In the genomic region with DNA sequence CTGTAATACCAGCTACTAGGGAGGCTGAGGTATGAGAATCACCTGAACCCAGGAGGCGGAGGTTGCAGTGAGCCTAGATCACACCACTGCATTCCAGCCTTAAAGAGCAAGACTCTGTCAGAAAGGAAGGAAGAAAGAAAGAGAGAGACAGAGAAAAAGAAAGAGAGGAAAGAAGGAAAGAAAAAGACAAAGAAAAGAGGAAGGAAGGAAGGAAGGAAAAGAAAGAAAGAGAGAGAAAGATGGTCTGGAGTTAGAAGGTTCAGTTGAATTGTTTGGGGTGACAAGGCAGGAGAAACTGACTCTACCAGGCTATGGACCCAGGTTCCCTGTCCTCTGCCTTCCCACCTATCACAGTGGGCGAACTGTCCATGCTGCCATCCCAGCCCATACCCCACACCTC, we compare ENCODE assay signal across 21 cellular contexts. TPM values are rescaled to one million over a fixed set of nuclear protein-coding genes. Genes with fewer than 3 reads are reported as not detected.
DNase-seq lines count a peak whose midpoint lies in the region; ATAC-seq, FAIRE-seq and TF ChIP-seq lines count a peak whose summit lies in the region.
"Had no signal": no experiment of that assay in that cellular context is flagged by ENCODE, and none has a peak within 500 bp of the region (broad histone marks: within the 10 kb centered on the region; RNA-seq: fewer than 3 reads in every experiment).

No MANE protein-coding gene starts in this region.

- peaks cover 16% of the 10 kb centered on the region for H3K27me3 Mint-ChIP-seq in activated naive CD8-positive, alpha-beta T cell treated with anti-CD3 and anti-CD28 coated beads, Interleukin-2, amount 10 ng/mL, durations not matched to agents 7 days and 5 days
- H3K27me3 Mint-ChIP-seq in activated naive CD8-positive, alpha-beta T cell treated with anti-CD3 and anti-CD28 coated beads for 36 hours: peaks cover 11% of the 10 kb centered on the region
- H3K27me3 Mint-ChIP-seq in CD8-positive, alpha-beta memory T cell: peaks cover 5 to 12% of the 10 kb centered on the region in 2 donors
- H3K27me3 Mint-ChIP-seq in activated naive CD8-positive, alpha-beta T cell treated with anti-CD3 and anti-CD28 coated beads, Interleukin-2, amount 50 U/mL, for 24 hours: peaks cover 2% of the 10 kb centered on the region

- peak overlapping the region; percentile 13 for H3K4me3 Mint-ChIP-seq in activated naive CD8-positive, alpha-beta T cell treated with anti-CD3 and anti-CD28 coated beads, Interleukin-2, amount 10 ng/mL, durations not matched to agents 7 days and 5 days
- no peak overlapping the region for H3K4me3 Mint-ChIP-seq in activated naive CD8-positive, alpha-beta T cell treated with anti-CD3 and anti-CD28 coated beads for 36 hours
- peak overlapping the region in 4 of 7 donors; percentile 26 to 88 (median 46) for H3K4me3 Mint-ChIP-seq in CD8-positive, alpha-beta memory T cell
- no peak overlapping the region for H3K4me3 Mint-ChIP-seq in activated naive CD8-positive, alpha-beta T cell treated with anti-CD3 and anti-CD28 coated beads, Interleukin-2, amount 50 U/mL, for 24 hours

- H3K27me3 ChIP-seq in CD8-positive, alpha-beta memory T cell (ENCODE audit: insufficient read depth, low read length, poor library complexity, severe bottlenecking): no peaks in the 10 kb centered on the region
- peaks cover 2% of the 10 kb centered on the region for H3K27me3 ChIP-seq in osteoblast (ENCODE audit: insufficient read depth, low read length)
- H3K27me3 ChIP-seq: SJCRH30 had no signal

- no peak overlapping the region for H3K27ac Mint-ChIP-seq in activated naive CD8-positive, alpha-beta T cell treated with anti-CD3 and anti-CD28 coated beads, Interleukin-2, amount 10 ng/mL, durations not matched to agents 7 days and 5 days
- H3K27ac Mint-ChIP-seq in activated naive CD8-positive, alpha-beta T cell treated with anti-CD3 and anti-CD28 coated beads for 36 hours: no peak overlapping the region
- H3K27ac Mint-ChIP-seq in CD8-positive, alpha-beta memory T cell: peak overlapping the region in 1 of 8 donors; percentile 84
- peak overlapping the region; percentile 68 for H3K27ac Mint-ChIP-seq in activated naive CD8-positive, alpha-beta T cell treated with anti-CD3 and anti-CD28 coated beads, Interleukin-2, amount 50 U/mL, for 24 hours
- H3K27ac Mint-ChIP-seq: CD4-positive, CD25-positive, alpha-beta regulatory T cell had no signal

- peaks cover 23% of the 10 kb centered on the region for H3K4me1 Mint-ChIP-seq in activated naive CD8-positive, alpha-beta T cell treated with anti-CD3 and anti-CD28 coated beads, Interleukin-2, amount 10 ng/mL, durations not matched to agents 7 days and 5 days
- peaks cover 27% of the 10 kb centered on the region for H3K4me1 Mint-ChIP-seq in activated naive CD8-positive, alpha-beta T cell treated with anti-CD3 and anti-CD28 coated beads for 36 hours
- H3K4me1 Mint-ChIP-seq in CD8-positive, alpha-beta memory T cell: peaks cover 19 to 29% (median 26%) of the 10 kb centered on the region in 3 donors
- peaks cover 32% of the 10 kb centered on the region for H3K4me1 Mint-ChIP-seq in activated naive CD8-positive, alpha-beta T cell treated with anti-CD3 and anti-CD28 coated beads, Interleukin-2, amount 50 U/mL, for 24 hours

- POLR2A ChIA-PET in activated naive CD8-positive, alpha-beta T cell treated with anti-CD3 and anti-CD28 coated beads, Interleukin-2, amount 10 ng/mL, durations not matched to agents 7 days and 5 days (lab: Charles Lee): interaction anchor here (1.1 kb wide), 1 partner anchor 98 kb away, joined by 3 read pairs; no protein-coding TSS in a partner anchor
- POLR2A ChIA-PET in CD8-positive, alpha-beta memory T cell (lab: Charles Lee): no interaction called here

- no peak overlapping the region for H2AFZ ChIP-seq in osteoblast (ENCODE audit: low read length)
- H2AFZ ChIP-seq: GM23248 had no signal

- H3K4me2 ChIP-seq in osteoblast (ENCODE audit: insufficient read depth, low read length): no peak overlapping the region

- ATAC-seq in activated naive CD8-positive, alpha-beta T cell treated with anti-CD3 and anti-CD28 coated beads, Interleukin-2, amount 10 ng/mL, durations not matched to agents 7 days and 5 days (ENCODE audit: low read depth): no peak
- ATAC-seq in activated naive CD8-positive, alpha-beta T cell treated with anti-CD3 and anti-CD28 coated beads, Interleukin-2, amount 50 U/mL, for 24 hours: no peak

- no peak overlapping the region for H3K4me3 ChIP-seq in CD8-positive, alpha-beta memory T cell (ENCODE audit: low read length)
- H3K4me3 ChIP-seq in osteoblast (ENCODE audit: insufficient read depth, low read length): no peak overlapping the region
- H3K4me3 ChIP-seq: GM23248, HAP-1, SJCRH30 had no signal

- CTCF ChIA-PET in CD8-positive, alpha-beta memory T cell (lab: Charles Lee): interaction anchor here (8.0 kb wide), 1 partner anchor 97 kb away, joined by 280 read pairs; no protein-coding TSS in a partner anchor

- no peaks in the 10 kb centered on the region for H3K36me3 ChIP-seq in CD8-positive, alpha-beta memory T cell (ENCODE audit: insufficient read depth, low read length)
- H3K36me3 ChIP-seq in osteoblast (ENCODE audit: insufficient read depth, low read length): no peaks in the 10 kb centered on the region
- H3K36me3 ChIP-seq: HAP-1, SJCRH30 had no signal

- H3K36me3 Mint-ChIP-seq in activated naive CD8-positive, alpha-beta T cell treated with anti-CD3 and anti-CD28 coated beads, Interleukin-2, amount 10 ng/mL, durations not matched to agents 7 days and 5 days: no peaks in the 10 kb centered on the region
- H3K36me3 Mint-ChIP-seq in activated naive CD8-positive, alpha-beta T cell treated with anti-CD3 and anti-CD28 coated beads for 36 hours: no peaks in the 10 kb centered on the region
- peaks cover 0 to 1% (median 0%) of the 10 kb centered on the region in 3 donors for H3K36me3 Mint-ChIP-seq in CD8-positive, alpha-beta memory T cell
- no peaks in the 10 kb centered on the region for H3K36me3 Mint-ChIP-seq in activated naive CD8-positive, alpha-beta T cell treated with anti-CD3 and anti-CD28 coated beads, Interleukin-2, amount 50 U/mL, for 24 hours (ENCODE audit: low read depth)

- TF ChIP-seq CTCF in osteoblast (IDR thresholded peaks at IDR 0.05; ENCODE audit: extremely low read depth, low read depth, low read length): no peak

- no peaks in the 10 kb centered on the region for H3K9me3 ChIP-seq in CD8-positive, alpha-beta memory T cell (ENCODE audit: low read length)
- no peaks in the 10 kb centered on the region for H3K9me3 ChIP-seq in osteoblast (ENCODE audit: low read depth, low read length)
- H3K9me3 ChIP-seq: HAP-1, SJCRH30 had no signal

- no peak for FAIRE-seq in urothelium cell line (lab: Jason Lieb, UNC)
- FAIRE-seq: A204.1, GM12892, RCC 7860 had no signal

- DNase-seq in activated naive CD8-positive, alpha-beta T cell treated with anti-CD3 and anti-CD28 coated beads, Interleukin-2, amount 10 ng/mL, durations not matched to agents 7 days and 5 days: no peak
- DNase-seq in activated naive CD8-positive, alpha-beta T cell treated with anti-CD3 and anti-CD28 coated beads for 36 hours: no peak
- DNase-seq in CD8-positive, alpha-beta memory T cell: no peak
- no peak for DNase-seq in activated naive CD8-positive, alpha-beta T cell treated with anti-CD3 and anti-CD28 coated beads, Interleukin-2, amount 50 U/mL, for 24 hours
- DNase-seq in osteoblast (ENCODE audit: insufficient read length, low spot score, missing footprints) (peak; percentile 18), urothelium cell line (ENCODE audit: low spot score) (no peak), NCI-H2196 treated with DMSO at 0.1 percent for 48 hours (lab: John Stamatoyannopoulos, UW; ENCODE audit: unreplicated experiment) (no peak)
- DNase-seq in NK-92 treated with Interleukin-12 subunit alpha and Interleukin-12 subunit beta, amount 100 ng/mL, for 24 hours (lab: John Stamatoyannopoulos, UW): no peak
- DNase-seq: CD4-positive, CD25-positive, alpha-beta regulatory T cell; DND-41; GM23248; IMR-90; Kasumi-1; NCI-H2171; NCI-H526; OCI-M1 had no signal

- no peak overlapping the region for H3K27ac ChIP-seq in CD8-positive, alpha-beta memory T cell (ENCODE audit: low read depth, low read length)
- no peak overlapping the region for H3K27ac ChIP-seq in osteoblast (ENCODE audit: low read depth, low read length)
- H3K27ac ChIP-seq: GM23248, SJCRH30 had no signal

- H3K4me1 ChIP-seq in CD8-positive, alpha-beta memory T cell (ENCODE audit: insufficient read depth, low read length): peaks cover 27% of the 10 kb centered on the region
- H3K4me1 ChIP-seq in osteoblast (ENCODE audit: insufficient read depth, low read length): no peaks in the 10 kb centered on the region

- H3K79me2 ChIP-seq in osteoblast (ENCODE audit: insufficient read depth, low read length): no peaks in the 10 kb centered on the region

- no peaks in the 10 kb centered on the region for H4K20me1 ChIP-seq in osteoblast (ENCODE audit: insufficient read depth, low read length)

- H3K9me3 Mint-ChIP-seq in activated naive CD8-positive, alpha-beta T cell treated with anti-CD3 and anti-CD28 coated beads, Interleukin-2, amount 10 ng/mL, durations not matched to agents 7 days and 5 days: no peaks in the 10 kb centered on the region
- H3K9me3 Mint-ChIP-seq in activated naive CD8-positive, alpha-beta T cell treated with anti-CD3 and anti-CD28 coated beads for 36 hours: no peaks in the 10 kb centered on the region
- peaks cover 0 to 1% (median 0%) of the 10 kb centered on the region in 5 donors for H3K9me3 Mint-ChIP-seq in CD8-positive, alpha-beta memory T cell
- H3K9me3 Mint-ChIP-seq in activated naive CD8-positive, alpha-beta T cell treated with anti-CD3 and anti-CD28 coated beads, Interleukin-2, amount 50 U/mL, for 24 hours: no peaks in the 10 kb centered on the region
- H3K9me3 Mint-ChIP-seq: CD4-positive, CD25-positive, alpha-beta regulatory T cell had no signal

RNA-seq across cellular contexts. Expression of a gene that starts 27.4 kb away (rescaled TPM):
- total RNA-seq in activated naive CD8-positive, alpha-beta T cell treated with anti-CD3 and anti-CD28 coated beads, Interleukin-2, amount 10 ng/mL, durations not matched to agents 7 days and 5 days: 100 to 1,000 TPM; 250 TPM
- total RNA-seq in activated naive CD8-positive, alpha-beta T cell treated with anti-CD3 and anti-CD28 coated beads for 36 hours: 100 to 1,000 TPM; 131 to 134 TPM
- total RNA-seq in CD8-positive, alpha-beta memory T cell: 100 to 1,000 TPM; 157 to 165 TPM
- 109 TPM for polyA plus RNA-seq in CD8-positive, alpha-beta memory T cell
- total RNA-seq in osteoblast: 12.7 and 14.1 TPM in 2 replicates

RNA-seq across cellular contexts. Expression of a gene that starts 35.4 kb away (rescaled TPM):
- 10 to 100 TPM; 16.1 TPM for total RNA-seq in activated naive CD8-positive, alpha-beta T cell treated with anti-CD3 and anti-CD28 coated beads, Interleukin-2, amount 10 ng/mL, durations not matched to agents 7 days and 5 days
- 10 to 100 TPM; 31.6 to 32.2 TPM for total RNA-seq in activated naive CD8-positive, alpha-beta T cell treated with anti-CD3 and anti-CD28 coated beads for 36 hours
- 10 to 100 TPM; 32.2 to 32.8 TPM for total RNA-seq in CD8-positive, alpha-beta memory T cell
- polyA plus RNA-seq in CD8-positive, alpha-beta memory T cell: 2.8 TPM
- 5.9 and 6.2 TPM in 2 replicates for total RNA-seq in osteoblast

Comparison
In these comparisons a context has a peak if more than half of its experiments do, and no peak if none do; other contexts are left out.
1. H3K4me3 Mint-ChIP-seq: peak in activated naive CD8-positive, alpha-beta T cell treated with anti-CD3 and anti-CD28 coated beads, Interleukin-2, amount 10 ng/mL, durations not matched to agents 7 days and 5 days (single experiment) and CD8-positive, alpha-beta memory T cell (4 of 7); none in activated naive CD8-positive, alpha-beta T cell treated with anti-CD3 and anti-CD28 coated beads for 36 hours (single experiment) and activated naive CD8-positive, alpha-beta T cell treated with anti-CD3 and anti-CD28 coated beads, Interleukin-2, amount 50 U/mL, for 24 hours (single experiment).